8 cellular contexts compared by ENCODE assay signal in the genomic region with DNA sequence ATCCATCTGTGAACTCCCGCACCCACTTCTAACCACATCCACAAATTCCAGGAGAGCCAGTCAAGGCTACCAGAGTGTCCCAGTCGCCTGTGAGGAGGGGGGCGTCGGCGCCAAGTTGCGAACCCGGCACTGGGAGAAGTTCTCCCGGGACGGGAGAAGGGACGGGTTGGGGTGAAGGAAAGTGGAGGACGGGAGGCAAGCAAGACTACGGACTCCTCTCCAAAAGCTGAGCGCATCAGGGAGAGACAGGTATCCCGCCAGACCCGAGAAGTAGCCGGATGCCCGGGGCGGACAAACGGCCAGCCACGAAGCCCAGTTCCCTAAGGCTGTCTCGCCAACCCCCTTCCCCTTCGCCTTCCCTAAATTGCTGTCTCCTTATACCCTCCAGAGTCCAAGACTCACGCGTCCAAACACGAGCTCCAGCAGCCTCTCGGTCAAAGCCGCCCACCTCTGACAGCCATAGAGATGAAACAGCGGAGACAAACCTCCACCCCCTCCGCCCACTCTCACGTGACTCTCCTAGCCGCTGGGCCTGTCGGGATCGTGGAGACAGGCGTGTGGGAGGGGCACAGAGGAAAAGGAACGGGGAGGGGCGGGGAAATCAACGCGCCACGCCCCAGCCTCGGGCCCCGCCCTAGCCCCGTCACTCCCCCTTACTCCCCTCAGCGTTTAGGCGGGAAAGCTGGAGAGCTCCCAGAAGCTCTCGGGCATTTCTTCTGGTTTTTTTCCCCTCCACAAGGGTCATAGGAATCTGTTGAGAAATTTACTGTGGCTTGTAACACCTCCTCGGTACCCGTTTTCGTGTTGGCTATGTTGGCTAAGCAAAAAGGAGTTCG. TPM values are rescaled to one million over a fixed set of nuclear protein-coding genes. Genes with fewer than 3 reads are reported as not detected.
DNase-seq lines count a peak whose midpoint lies in the region; ATAC-seq and TF ChIP-seq lines count a peak whose summit lies in the region.

A gene with protein sequence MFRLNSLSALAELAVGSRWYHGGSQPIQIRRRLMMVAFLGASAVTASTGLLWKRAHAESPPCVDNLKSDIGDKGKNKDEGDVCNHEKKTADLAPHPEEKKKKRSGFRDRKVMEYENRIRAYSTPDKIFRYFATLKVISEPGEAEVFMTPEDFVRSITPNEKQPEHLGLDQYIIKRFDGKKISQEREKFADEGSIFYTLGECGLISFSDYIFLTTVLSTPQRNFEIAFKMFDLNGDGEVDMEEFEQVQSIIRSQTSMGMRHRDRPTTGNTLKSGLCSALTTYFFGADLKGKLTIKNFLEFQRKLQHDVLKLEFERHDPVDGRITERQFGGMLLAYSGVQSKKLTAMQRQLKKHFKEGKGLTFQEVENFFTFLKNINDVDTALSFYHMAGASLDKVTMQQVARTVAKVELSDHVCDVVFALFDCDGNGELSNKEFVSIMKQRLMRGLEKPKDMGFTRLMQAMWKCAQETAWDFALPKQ (minus strand): TSS at position 472 of the 836 bp plus-strand sequence. CDS start 59,286 bp downstream, outside the sequence.

- TF ChIP-seq CTCF in fibroblast of the aortic adventitia (IDR thresholded peaks at IDR 0.05; ENCODE audit: insufficient read depth, low read length): no peak
- no peak for TF ChIP-seq CTCF in nephron progenitor cell (IDR thresholded peaks at IDR 0.05)

- peak; percentile 98 for ATAC-seq in stimulated activated naive CD8-positive, alpha-beta T cell treated with anti-CD3 and anti-CD28 coated beads, Interleukin-15, amount 100 ng/mL, for 72 hours

- H3K27me3 ChIP-seq in H7 (ENCODE audit: control insufficient read depth, insufficient read depth, low read length): no peaks in the 10 kb centered on the region
- no peaks in the 10 kb centered on the region for H3K27me3 ChIP-seq in MG63

- DNase-seq in ELF-1 (ENCODE audit: low read depth, low spot score) (peak; percentile 97), H7 (peak; percentile 96), MG63 (peak; percentile 95), SHP77 treated with DMSO at 0.1 percent for 48 hours (lab: John Stamatoyannopoulos, UW) (peak; percentile 65), fibroblast of the aortic adventitia (ENCODE audit: low read depth) (peak; percentile 92), nephron progenitor cell (peak; percentile 93)
- DNase-seq in activated effector memory CD4-positive, alpha-beta T cell treated with anti-CD3 and anti-CD28 coated beads, Interleukin-2, amount 50 U/mL, for 16 hours: peak; percentile 97
- DNase-seq in stimulated activated naive CD8-positive, alpha-beta T cell treated with anti-CD3 and anti-CD28 coated beads, Interleukin-15, amount 100 ng/mL, for 72 hours: peak; percentile 91 to 94

- H3K4me3 ChIP-seq in H7 (ENCODE audit: insufficient read depth, low read depth, low read length) (peak within 1 kb of the TSS; percentile 82), MG63 (peak within 1 kb of the TSS; percentile 85), fibroblast of the aortic adventitia (ENCODE audit: low read depth, low read length) (peak within 1 kb of the TSS; percentile 98)

- H3K36me3 ChIP-seq in H7 (replicated peaks; ENCODE audit: control insufficient read depth, insufficient read depth, low read length) (no peaks in the 10 kb centered on the region), MG63 (no peaks in the 10 kb centered on the region)

- peak within 1 kb of the TSS; percentile 98 for H3K4me3 Mint-ChIP-seq in nephron progenitor cell
- peak within 1 kb of the TSS; percentile 94 to 100 for H3K4me3 Mint-ChIP-seq in stimulated activated naive CD8-positive, alpha-beta T cell treated with anti-CD3 and anti-CD28 coated beads, Interleukin-15, amount 100 ng/mL, for 72 hours

- H3K9me3 Mint-ChIP-seq in nephron progenitor cell: no peaks in the 10 kb centered on the region
- H3K9me3 Mint-ChIP-seq in stimulated activated naive CD8-positive, alpha-beta T cell treated with anti-CD3 and anti-CD28 coated beads, Interleukin-15, amount 100 ng/mL, for 72 hours: no peaks in the 10 kb centered on the region

- peaks cover 9% of the 10 kb centered on the region for H3K4me1 Mint-ChIP-seq in nephron progenitor cell
- H3K4me1 Mint-ChIP-seq in stimulated activated naive CD8-positive, alpha-beta T cell treated with anti-CD3 and anti-CD28 coated beads, Interleukin-15, amount 100 ng/mL, for 72 hours: peaks cover 10% of the 10 kb centered on the region

- H3K36me3 Mint-ChIP-seq in nephron progenitor cell (ENCODE audit: low read depth): peaks cover 6% of the 10 kb centered on the region

- H3K9me3 ChIP-seq in MG63: no peaks in the 10 kb centered on the region

- peak within 1 kb of the TSS; percentile 83 for H3K27ac Mint-ChIP-seq in nephron progenitor cell
- peak within 1 kb of the TSS; percentile 85 to 99 for H3K27ac Mint-ChIP-seq in stimulated activated naive CD8-positive, alpha-beta T cell treated with anti-CD3 and anti-CD28 coated beads, Interleukin-15, amount 100 ng/mL, for 72 hours

- no peaks in the 10 kb centered on the region for H3K27me3 Mint-ChIP-seq in nephron progenitor cell (ENCODE audit: low read depth, poor library complexity)
- no peaks in the 10 kb centered on the region for H3K27me3 Mint-ChIP-seq in stimulated activated naive CD8-positive, alpha-beta T cell treated with anti-CD3 and anti-CD28 coated beads, Interleukin-15, amount 100 ng/mL, for 72 hours

RNA-seq across cellular contexts. Expression of the gene that starts here (rescaled TPM):
- 41.0 and 49.1 TPM in 2 replicates for total RNA-seq in H7 (2014; rRNA removed; shearing (Covaris generic))
- total RNA-seq in MG63 (2014; rRNA removed; shearing (Covaris generic); ENCODE audit: low replicate concordance): 35.1 and 49.8 TPM in 2 replicates
- 58.3 and 65.3 TPM in 2 replicates for total RNA-seq in fibroblast of the aortic adventitia (ENCODE audit: low replicate concordance)

Comparison
In these comparisons a context has a peak if more than half of its experiments do, and no peak if none do; other contexts are left out.
1. Peak in every context shown above with its lines: DNase-seq, ATAC-seq and H3K4me3 ChIP-seq.